In genomic region chr9:37575921-37576721, GRCh38 we compare ENCODE assay signal across 8 cellular contexts. TPM values are rescaled to one million over a fixed set of nuclear protein-coding genes. Genes with fewer than 3 reads are reported as not detected.
DNase-seq lines count a peak whose midpoint lies in the region; ATAC-seq lines count a peak whose summit lies in the region.

A gene with protein sequence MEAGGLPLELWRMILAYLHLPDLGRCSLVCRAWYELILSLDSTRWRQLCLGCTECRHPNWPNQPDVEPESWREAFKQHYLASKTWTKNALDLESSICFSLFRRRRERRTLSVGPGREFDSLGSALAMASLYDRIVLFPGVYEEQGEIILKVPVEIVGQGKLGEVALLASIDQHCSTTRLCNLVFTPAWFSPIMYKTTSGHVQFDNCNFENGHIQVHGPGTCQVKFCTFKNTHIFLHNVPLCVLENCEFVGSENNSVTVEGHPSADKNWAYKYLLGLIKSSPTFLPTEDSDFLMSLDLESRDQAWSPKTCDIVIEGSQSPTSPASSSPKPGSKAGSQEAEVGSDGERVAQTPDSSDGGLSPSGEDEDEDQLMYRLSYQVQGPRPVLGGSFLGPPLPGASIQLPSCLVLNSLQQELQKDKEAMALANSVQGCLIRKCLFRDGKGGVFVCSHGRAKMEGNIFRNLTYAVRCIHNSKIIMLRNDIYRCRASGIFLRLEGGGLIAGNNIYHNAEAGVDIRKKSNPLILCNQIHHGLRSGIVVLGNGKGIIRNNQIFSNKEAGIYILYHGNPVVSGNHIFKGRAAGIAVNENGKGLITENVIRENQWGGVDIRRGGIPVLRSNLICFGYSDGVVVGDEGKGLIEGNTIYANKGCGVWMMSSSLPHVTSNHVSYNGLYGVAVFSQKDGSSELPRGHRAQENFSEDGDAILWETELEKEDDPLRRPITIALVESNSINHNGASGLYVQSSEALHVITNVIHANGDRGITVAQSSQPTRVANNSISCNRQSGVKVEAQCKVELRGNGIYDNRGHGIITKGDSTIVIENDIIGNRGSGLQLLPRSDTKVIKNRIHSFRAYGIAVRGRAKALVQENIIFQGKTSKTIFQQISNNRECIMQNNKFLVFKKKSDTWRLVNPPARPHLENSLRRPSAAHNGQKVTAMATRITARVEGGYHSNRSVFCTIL (minus strand): TSS chr9:37576380. CDS start chr9:37541768, 34,612 bp downstream.

- ATAC-seq in sciatic nerve = peak; percentile 94

- H3K79me2 ChIP-seq in GM23248 (ENCODE audit: insufficient read depth) = peaks cover 67% of the 10 kb centered on the region

- in situ Hi-C loops in GM23248 (cut with MboI) = loop anchor here (25.0 kb wide), 1 partner anchor 761 kb away; no protein-coding TSS in a partner anchor
- in situ Hi-C loops in T47D (cut with HindIII; ENCODE audit: low pct_unique_long_range_greater_than_20kb, low sequenced_read_pairs) = no loop called here
- in situ Hi-C loops in HAP-1 (cut with MboI; ENCODE audit: low sequenced_read_pairs) = no loop called here

- H3K27me3 ChIP-seq in GM23248 (replicated peaks; ENCODE audit: insufficient read depth) (no peaks in the 10 kb centered on the region), iPS-18a (ENCODE audit: control insufficient read depth, insufficient read depth, low read length) (no peaks in the 10 kb centered on the region), HAP-1 (ENCODE audit: low read depth) (no peaks in the 10 kb centered on the region)

- H3K4me3 ChIP-seq in GM23248 (peak within 1 kb of the TSS; percentile 78), iPS-18a (ENCODE audit: low read length) (peak within 1 kb of the TSS; percentile 77), HAP-1 (no peak within 1 kb of the TSS)

- H3K4me2 ChIP-seq in GM23248 (ENCODE audit: unreplicated experiment) = peak within 1 kb of the TSS; percentile 87

- peak within 1 kb of the TSS; percentile 83 for H3K9ac ChIP-seq in ES-I3 (ENCODE audit: low read depth, low read length)
- H3K9ac ChIP-seq in GM23248 = peak within 1 kb of the TSS; percentile 87
- H3K9ac ChIP-seq in iPS-18a (ENCODE audit: low read length) = peak within 1 kb of the TSS; percentile 62

- no peaks in the 10 kb centered on the region for H3K9me3 ChIP-seq in ES-I3 (ENCODE audit: control insufficient read depth, insufficient read depth, low read length)
- no peaks in the 10 kb centered on the region for H3K9me3 ChIP-seq in GM23248 (ENCODE audit: low read depth)
- H3K9me3 ChIP-seq in iPS-18a (ENCODE audit: control insufficient read depth, low read depth, low read length) = no peaks in the 10 kb centered on the region
- no peaks in the 10 kb centered on the region for H3K9me3 ChIP-seq in HAP-1

- H3K9me2 ChIP-seq in GM23248 (ENCODE audit: insufficient read depth) = no peaks in the 10 kb centered on the region

- intact Hi-C loops in sciatic nerve (cut with DNase I) = no loop called here

- H3K4me1 ChIP-seq in ES-I3 (ENCODE audit: insufficient read depth, low read length) (peaks cover 19% of the 10 kb centered on the region), GM23248 (ENCODE audit: insufficient read depth) (peaks cover 27% of the 10 kb centered on the region), iPS-18a (ENCODE audit: control insufficient read depth, low read depth, low read length) (peaks cover 24% of the 10 kb centered on the region), HAP-1 (peaks cover 21% of the 10 kb centered on the region)

- H4K20me1 ChIP-seq in GM23248 (ENCODE audit: insufficient read depth) = no peaks in the 10 kb centered on the region

- H3K27ac ChIP-seq in GM23248 (peak within 1 kb of the TSS; percentile 64), iPS-18a (ENCODE audit: low read length) (no peak within 1 kb of the TSS)

- no peaks in the 10 kb centered on the region for H3K36me3 ChIP-seq in ES-I3 (ENCODE audit: insufficient read depth, low read length)
- no peaks in the 10 kb centered on the region for H3K36me3 ChIP-seq in GM23248 (ENCODE audit: low read depth)
- peaks cover 3% of the 10 kb centered on the region for H3K36me3 ChIP-seq in iPS-18a (ENCODE audit: control insufficient read depth, low read depth, low read length)
- peaks cover 28% of the 10 kb centered on the region for H3K36me3 ChIP-seq in HAP-1 (replicated peaks)

- DNase-seq in GM23248 = peak; percentile 91
- peak; percentile 57 for DNase-seq in M059J (ENCODE audit: low read depth)
- peak; percentile 26 for DNase-seq in T-helper 9 cell
- peak; percentile 30 to 52 for DNase-seq in T47D (ENCODE audit: low read depth in 1 of 2, low spot score in 1 of 2)
- peak; percentile 79 for DNase-seq in sciatic nerve (ENCODE audit: low spot score)
- no peak for DNase-seq in HAP-1 (ENCODE audit: low spot score in 2 of 2)

- WGBS in GM23248 (ENCODE audit: low coverage in 1 of 2, low lambda C conversion rate in 2 of 2, missing lambda C conversion rate in 2 of 2), 2 experiments = 2% methylated on average over 54 to 56 of the region's 81 CpGs

- H3F3A ChIP-seq in GM23248 (ENCODE audit: insufficient read depth) = peaks cover 32% of the 10 kb centered on the region

- peak within 1 kb of the TSS; percentile 82 for H2AFZ ChIP-seq in GM23248

RNA-seq across cellular contexts. Expression of the gene that starts here (rescaled TPM):
- 2.9 and 9.9 TPM in 2 replicates for total RNA-seq in GM23248 (2014; rRNA removed; shearing (Covaris generic))
- 4.4 and 4.5 TPM in 2 replicates for polyA plus RNA-seq in GM23248 (2016; fragmentation: Nextera tagmentation; extraction: Ambion mirVana)
- 6.2 and 8.4 TPM in 2 replicates for total RNA-seq in M059J (2014; rRNA removed; shearing (Covaris generic))
- total RNA-seq in sciatic nerve = 8.0 TPM

Comparison
In these comparisons a context has a peak if more than half of its experiments do, and no peak if none do; other contexts are left out.
1. DNase-seq: peak in GM23248 (single experiment), M059J (single experiment), T-helper 9 cell (single experiment), T47D (2 of 2) and sciatic nerve (single experiment); none in HAP-1 (0 of 2).
2. Peak in every context shown above with its lines, with median percentiles within 50 percentile points of each other: H3K9ac ChIP-seq.